In genomic region chr12:63078911-63079310, GRCh38 we compare ENCODE assay signal across 25 cellular contexts.
"Had no signal": no experiment of that assay in that cellular context is flagged by ENCODE, and none has a peak within 500 bp of the region (broad histone marks: within the 10 kb centered on the region; RNA-seq: fewer than 3 reads in every experiment).

No MANE protein-coding gene starts in this region.

- H3K9me3 ChIP-seq: ascending aorta, breast epithelium, colonic mucosa, esophagus squamous epithelium, gastroesophageal sphincter had no signal

- H3K36me3 ChIP-seq: ascending aorta, breast epithelium, cardiac muscle cell, colonic mucosa, esophagus squamous epithelium, gastroesophageal sphincter had no signal

- ATAC-seq: activated CD4-positive, alpha-beta T cell treated with anti-CD3 and anti-CD28 coated beads for 36 hours; activated CD8-positive, alpha-beta memory T cell treated with anti-CD3 and anti-CD28 coated beads, Interleukin-2, amount 10 ng/mL, durations not matched to agents 7 days and 5 days; activated CD8-positive, alpha-beta T cell treated with anti-CD3 and anti-CD28 coated beads, Interleukin-2, amount 10 ng/mL, durations not matched to agents 7 days and 5 days; gastroesophageal sphincter had no signal

- DNase-seq: activated CD4-positive, alpha-beta memory T cell treated with anti-CD3 and anti-CD28 coated beads for 36 hours; activated CD4-positive, alpha-beta T cell treated with anti-CD3 and anti-CD28 coated beads for 36 hours; activated CD4-positive, alpha-beta T cell treated with anti-CD3 and anti-CD28 coated beads, Interleukin-2, amount 10 ng/mL, durations not matched to agents 24 days and 14 days; activated CD4-positive, CD25-positive, alpha-beta regulatory T cell; activated CD4-positive, CD25-positive, alpha-beta regulatory T cell treated with anti-CD3 and anti-CD28 coated beads, Interleukin-2, amount 50 U/mL, for 72 hours; activated CD8-positive, alpha-beta memory T cell treated with anti-CD3 and anti-CD28 coated beads, Interleukin-2, amount 10 ng/mL, durations not matched to agents 7 days and 5 days; activated CD8-positive, alpha-beta memory T cell treated with anti-CD3 and anti-CD28 coated beads, Interleukin-2, amount 50 U/mL, for 4 hours; activated CD8-positive, alpha-beta T cell treated with anti-CD3 and anti-CD28 coated beads, Interleukin-2, amount 10 ng/mL, durations not matched to agents 7 days and 5 days; activated effector memory CD4-positive, alpha-beta T cell treated with anti-CD3 and anti-CD28 coated beads, Interleukin-2, amount 50 U/mL, for 16 hours; activated naive CD4-positive, alpha-beta T cell treated with anti-CD3 and anti-CD28 coated beads for 36 hours; activated naive CD8-positive, alpha-beta T cell treated with anti-CD3 and anti-CD28 coated beads, Interleukin-2, amount 10 ng/mL, durations not matched to agents 7 days and 5 days; activated T-cell treated with anti-CD3 and anti-CD28 coated beads, Interleukin-2, amount 50 U/mL, for 1 hour; activated T-cell treated with anti-CD3 and anti-CD28 coated beads, Interleukin-2, amount 50 U/mL, for 48 hours; central memory CD4-positive, alpha-beta T cell; cerebellar nuclear complex; colonic mucosa; effector CD8-positive, alpha-beta T cell; esophagus squamous epithelium; foreskin melanocyte; T-helper 2 cell had no signal

- H3K27ac ChIP-seq: ascending aorta, breast epithelium, cardiac muscle cell, colonic mucosa, epithelial cell of prostate, esophagus squamous epithelium, gastroesophageal sphincter had no signal

- H3K4me1 ChIP-seq: ascending aorta, breast epithelium, colonic mucosa, esophagus squamous epithelium, gastroesophageal sphincter had no signal

- H3K4me3 ChIP-seq: ascending aorta, breast epithelium, cardiac muscle cell, colonic mucosa, esophagus squamous epithelium, gastroesophageal sphincter had no signal

- H3K27me3 ChIP-seq: ascending aorta, breast epithelium, cardiac muscle cell, colonic mucosa, esophagus squamous epithelium, gastroesophageal sphincter had no signal
